ENCODE assay signal across 15 cellular contexts in genomic region chr3:111915905-111916304, GRCh38. TPM values are rescaled to one million over a fixed set of nuclear protein-coding genes. Genes with fewer than 3 reads are reported as not detected.
DNase-seq lines count a peak whose midpoint lies in the region; TF ChIP-seq lines count a peak whose summit lies in the region.
"Had no signal": no experiment of that assay in that cellular context is flagged by ENCODE, and none has a peak within 500 bp of the region (broad histone marks: within the 10 kb centered on the region; RNA-seq: fewer than 3 reads in every experiment).

No MANE protein-coding gene starts in this region.

- H3K36me3 Mint-ChIP-seq in MCF 10A (ENCODE audit: insufficient read depth, unreplicated experiment): peaks cover 91% of the 10 kb centered on the region

- no peak overlapping the region for H3K4me3 Mint-ChIP-seq in MCF 10A (ENCODE audit: unreplicated experiment)
- H3K4me3 Mint-ChIP-seq: activated T-helper 17 cell treated with anti-CD3 and anti-CD28 coated beads, Interleukin-2, amount 50 U/mL, for 72 hours; natural killer cell treated with Interleukin-12 subunit alpha and Interleukin-12 subunit beta and Interleukin-15 and Interleukin-18, amount 100 ng/mL, for 72 hours had no signal

- CTCF ChIA-PET in MCF 10A (lab: Yijun Ruan, JAX): interaction anchor here (0.6 to 2.0 kb wide), 3 partner anchors 51 to 200 kb away, joined by 4 to 5 read pairs (median 4); no protein-coding TSS in a partner anchor

- H3K9me3 ChIP-seq in breast epithelium (no peaks in the 10 kb centered on the region), sigmoid colon (no peaks in the 10 kb centered on the region)
- H3K9me3 ChIP-seq: lower lobe of right lung, right lobe of liver had no signal

- no peaks in the 10 kb centered on the region for H3K27me3 ChIP-seq in breast epithelium
- no peaks in the 10 kb centered on the region for H3K27me3 ChIP-seq in sigmoid colon
- H3K27me3 ChIP-seq: right lobe of liver had no signal

- H3K27ac Mint-ChIP-seq in MCF 10A (ENCODE audit: low read depth, unreplicated experiment): peak overlapping the region; percentile 43
- H3K27ac Mint-ChIP-seq: activated T-helper 17 cell treated with anti-CD3 and anti-CD28 coated beads, Interleukin-2, amount 50 U/mL, for 72 hours; natural killer cell treated with Interleukin-12 subunit alpha and Interleukin-12 subunit beta and Interleukin-15 and Interleukin-18, amount 100 ng/mL, for 72 hours had no signal

- TF ChIP-seq EP300 in sigmoid colon (IDR thresholded peaks at IDR 0.05): no peak

- no peaks in the 10 kb centered on the region for H3K9me3 Mint-ChIP-seq in MCF 10A (ENCODE audit: unreplicated experiment)
- H3K9me3 Mint-ChIP-seq: activated T-helper 17 cell treated with anti-CD3 and anti-CD28 coated beads, Interleukin-2, amount 50 U/mL, for 72 hours; natural killer cell treated with Interleukin-12 subunit alpha and Interleukin-12 subunit beta and Interleukin-15 and Interleukin-18, amount 100 ng/mL, for 72 hours had no signal

- H3K4me1 ChIP-seq in breast epithelium: no peaks in the 10 kb centered on the region
- H3K4me1 ChIP-seq in sigmoid colon: peaks cover 0 to 88% (median 62%) of the 10 kb centered on the region in 4 donors

- peaks cover 21% of the 10 kb centered on the region for H3K4me1 Mint-ChIP-seq in MCF 10A (ENCODE audit: insufficient read depth, unreplicated experiment)
- H3K4me1 Mint-ChIP-seq: activated T-helper 17 cell treated with anti-CD3 and anti-CD28 coated beads, Interleukin-2, amount 50 U/mL, for 72 hours had no signal

- WGBS in sigmoid colon, 2 donors: 74 to 83% methylated on average over 3 of the region's 3 CpGs

- H3K36me3 ChIP-seq in breast epithelium (no peaks in the 10 kb centered on the region), sigmoid colon (peaks cover 14 to 70% (median 18%) of the 10 kb centered on the region in 4 donors)
- H3K36me3 ChIP-seq: WERI-Rb-1 had no signal

- intact Hi-C loops in MCF 10A (cut with micrococcal nuclease) (no loop called here), breast epithelium (cut with DNase I; ENCODE audit: low total_unique reads) (no loop called here), sigmoid colon (cut with DNase I) (no loop called here)

- H3K27me3 Mint-ChIP-seq in MCF 10A (ENCODE audit: insufficient read depth, unreplicated experiment): no peaks in the 10 kb centered on the region
- H3K27me3 Mint-ChIP-seq: activated T-helper 17 cell treated with anti-CD3 and anti-CD28 coated beads, Interleukin-2, amount 50 U/mL, for 72 hours; natural killer cell treated with Interleukin-12 subunit alpha and Interleukin-12 subunit beta and Interleukin-15 and Interleukin-18, amount 100 ng/mL, for 72 hours had no signal

- POLR2A ChIA-PET in MCF 10A (lab: Yijun Ruan, JAX): interaction anchor here (0.8 to 1.6 kb wide), 3 partner anchors 10 to 57 kb away, joined by 3 read pairs; partner anchors contain the start of gene PHLDB2

- H3K4me3 ChIP-seq in breast epithelium: no peak overlapping the region
- no peak overlapping the region for H3K4me3 ChIP-seq in sigmoid colon
- H3K4me3 ChIP-seq: lower lobe of right lung, right lobe of liver had no signal

- BruUV-seq in MCF 10A (replicated peaks; lab: Mats Ljungman, UMichigan): no TSS peak

- no peak for TF ChIP-seq POLR2A in breast epithelium (IDR thresholded peaks at IDR 0.05)
- no peak for TF ChIP-seq POLR2A in sigmoid colon (IDR thresholded peaks at IDR 0.05)

- H3K27ac ChIP-seq in breast epithelium (no peak overlapping the region), sigmoid colon (peak overlapping the region in 3 of 4 donors; percentile 3 to 27 (median 21))
- H3K27ac ChIP-seq: lower lobe of right lung, right lobe of liver, WERI-Rb-1 had no signal

- TF ChIP-seq CTCF in MCF 10A (IDR thresholded peaks at IDR 0.05; ENCODE audit: unreplicated experiment): no peak
- no peak for TF ChIP-seq CTCF in breast epithelium (IDR thresholded peaks at IDR 0.05)
- TF ChIP-seq CTCF in sigmoid colon (IDR thresholded peaks at IDR 0.05): no peak

- DNase-seq in MCF 10A (ENCODE audit: unreplicated experiment): no peak
- DNase-seq in breast epithelium (ENCODE audit: low spot score in 2 of 2): no peak
- peak; percentile 65 for DNase-seq in RPMI7951 (ENCODE audit: low read depth)
- DNase-seq in fibroblast of gingiva (ENCODE audit: low read depth): peak; percentile 15
- no peak for DNase-seq in sigmoid colon
- DNase-seq in NCI-H446 treated with DMSO at 0.1 percent for 48 hours (lab: John Stamatoyannopoulos, UW): no peak
- DNase-seq in hypothalamus (lab: John Stamatoyannopoulos, UW): no peak
- DNase-seq in AG20443 (ENCODE audit: low spot score): no peak
- DNase-seq: amniotic stem cell; lower lobe of right lung; right lobe of liver; stimulated activated CD8-positive, alpha-beta memory T cell treated with anti-CD3 and anti-CD28 coated beads, Interleukin-4, amount 100 ng/mL, for 48 hours; WERI-Rb-1 had no signal

RNA-seq across cellular contexts. Expression of gene PHLDB2, which starts 56.8 kb away (rescaled TPM):
- total RNA-seq in MCF 10A (2022) (89.8 and 109 TPM in 2 replicates), breast epithelium (10 to 100 TPM; 53.1 to 94.4 (median 65.0) TPM), sigmoid colon (100 to 1,000 TPM; 120 to 471 (median 132) TPM)
- total RNA-seq in RPMI7951 (2014; rRNA removed; shearing (Covaris generic)): 92.6 and 122 TPM in 2 replicates
- 10 to 100 TPM in 1 of 3 donors, 1 to 10 TPM in 2; 4.4 to 14.4 (median 7.2) TPM for polyA plus RNA-seq in sigmoid colon

Comparison
In these comparisons a context has a peak if more than half of its experiments do, and no peak if none do; other contexts are left out.
1. DNase-seq: peak in RPMI7951 (single experiment) and fibroblast of gingiva (single experiment); none in MCF 10A (single experiment), breast epithelium (0 of 2), sigmoid colon (single experiment), NCI-H446 treated with DMSO at 0.1 percent for 48 hours (single experiment), hypothalamus (0 of 51) and AG20443 (single experiment).
2. H3K27ac ChIP-seq: peak in sigmoid colon (3 of 4); none in breast epithelium (0 of 2).